In genomic region chr11:2136209-2136951, GRCh38 we compare ENCODE assay signal across 17 cellular contexts. TPM values are rescaled to one million over a fixed set of nuclear protein-coding genes. Genes with fewer than 3 reads are reported as not detected.
DNase-seq lines count a peak whose midpoint lies in the region; ATAC-seq and TF ChIP-seq lines count a peak whose summit lies in the region.
"Had no signal": no experiment of that assay in that cellular context is flagged by ENCODE, and none has a peak within 500 bp of the region (broad histone marks: within the 10 kb centered on the region; RNA-seq: fewer than 3 reads in every experiment).

No MANE protein-coding gene starts in this region.

- H3K27ac Mint-ChIP-seq in activated naive CD8-positive, alpha-beta T cell: no peak overlapping the region
- no peak overlapping the region for H3K27ac Mint-ChIP-seq in activated naive CD8-positive, alpha-beta T cell treated with anti-CD3 and anti-CD28 coated beads, Interleukin-2, amount 50 U/mL, for 24 hours
- no peak overlapping the region for H3K27ac Mint-ChIP-seq in effector memory CD8-positive, alpha-beta T cell
- H3K27ac Mint-ChIP-seq in mesothelial cell of epicardium (peak overlapping the region; percentile 66), HFFc6 (no peak overlapping the region)
- H3K27ac Mint-ChIP-seq in stimulated activated memory B cell treated with anti-CD40 and anti-IgM and Interleukin-4, amounts not matched to agents 10 μg/mL and 1 μg/mL and 100 μg/mL, for 72 hours: no peak overlapping the region
- H3K27ac Mint-ChIP-seq: immature natural killer cell had no signal

- H3K4me3 Mint-ChIP-seq in activated naive CD8-positive, alpha-beta T cell: peak overlapping the region; percentile 30
- no peak overlapping the region for H3K4me3 Mint-ChIP-seq in activated naive CD8-positive, alpha-beta T cell treated with anti-CD3 and anti-CD28 coated beads, Interleukin-2, amount 50 U/mL, for 24 hours
- H3K4me3 Mint-ChIP-seq in effector memory CD8-positive, alpha-beta T cell: peak overlapping the region; percentile 54 to 56
- H3K4me3 Mint-ChIP-seq in mesothelial cell of epicardium (peak overlapping the region; percentile 73), HFFc6 (no peak overlapping the region)
- peak overlapping the region; percentile 35 for H3K4me3 Mint-ChIP-seq in stimulated activated memory B cell treated with anti-CD40 and anti-IgM and Interleukin-4, amounts not matched to agents 10 μg/mL and 1 μg/mL and 100 μg/mL, for 72 hours

- H3K36me3 Mint-ChIP-seq in activated naive CD8-positive, alpha-beta T cell: no peaks in the 10 kb centered on the region
- H3K36me3 Mint-ChIP-seq in activated naive CD8-positive, alpha-beta T cell treated with anti-CD3 and anti-CD28 coated beads, Interleukin-2, amount 50 U/mL, for 24 hours (ENCODE audit: low read depth): no peaks in the 10 kb centered on the region
- no peaks in the 10 kb centered on the region for H3K36me3 Mint-ChIP-seq in effector memory CD8-positive, alpha-beta T cell (ENCODE audit: insufficient read depth)
- H3K36me3 Mint-ChIP-seq in mesothelial cell of epicardium (peaks cover 3% of the 10 kb centered on the region), HFFc6 (ENCODE audit: low read depth) (no peaks in the 10 kb centered on the region)
- H3K36me3 Mint-ChIP-seq in stimulated activated memory B cell treated with anti-CD40 and anti-IgM and Interleukin-4, amounts not matched to agents 10 μg/mL and 1 μg/mL and 100 μg/mL, for 72 hours: no peaks in the 10 kb centered on the region
- H3K36me3 Mint-ChIP-seq: immature natural killer cell had no signal

- no peak for ATAC-seq in activated naive CD8-positive, alpha-beta T cell treated with anti-CD3 and anti-CD28 coated beads, Interleukin-2, amount 50 U/mL, for 24 hours
- ATAC-seq in effector memory CD8-positive, alpha-beta T cell (replicated peaks): no peak
- ATAC-seq in stimulated activated memory B cell treated with anti-CD40 and anti-IgM and Interleukin-4, amounts not matched to agents 10 μg/mL and 1 μg/mL and 100 μg/mL, for 72 hours: no peak
- ATAC-seq: naive thymus-derived CD4-positive, alpha-beta T cell had no signal

- TF ChIP-seq CTCF in mesothelial cell of epicardium (IDR thresholded peaks at IDR 0.05; ENCODE audit: unreplicated experiment): no peak
- TF ChIP-seq CTCF in HFFc6 (IDR thresholded peaks at IDR 0.05): no peak

- H3K9me3 Mint-ChIP-seq in activated naive CD8-positive, alpha-beta T cell (ENCODE audit: low read depth): no peaks in the 10 kb centered on the region
- no peaks in the 10 kb centered on the region for H3K9me3 Mint-ChIP-seq in activated naive CD8-positive, alpha-beta T cell treated with anti-CD3 and anti-CD28 coated beads, Interleukin-2, amount 50 U/mL, for 24 hours
- peaks cover 2 to 4% of the 10 kb centered on the region in 2 donors for H3K9me3 Mint-ChIP-seq in effector memory CD8-positive, alpha-beta T cell
- H3K9me3 Mint-ChIP-seq in mesothelial cell of epicardium: no peaks in the 10 kb centered on the region
- H3K9me3 Mint-ChIP-seq in stimulated activated memory B cell treated with anti-CD40 and anti-IgM and Interleukin-4, amounts not matched to agents 10 μg/mL and 1 μg/mL and 100 μg/mL, for 72 hours: peaks cover 7% of the 10 kb centered on the region
- H3K9me3 Mint-ChIP-seq in HFFc6: no peaks in the 10 kb centered on the region

- no peak for DNase-seq in activated naive CD8-positive, alpha-beta T cell treated with anti-CD3 and anti-CD28 coated beads, Interleukin-2, amount 50 U/mL, for 24 hours
- no peak for DNase-seq in effector memory CD8-positive, alpha-beta T cell
- no peak for DNase-seq in mesothelial cell of epicardium (ENCODE audit: low spot score in 2 of 2, unreplicated experiment in 2 of 2)
- DNase-seq in NCI-H2171 (lab: John Stamatoyannopoulos, UW): no peak
- no peak for DNase-seq in HFFc6
- no peak for DNase-seq in COLO829 (ENCODE audit: low spot score)
- DNase-seq: activated CD8-positive, alpha-beta memory T cell treated with anti-CD3 and anti-CD28 coated beads for 24 hours; activated naive CD4-positive, alpha-beta T cell treated with Interleukin-2 at 50 U/mL for 16 hours; DMS153; immature natural killer cell; KBM-7; naive thymus-derived CD4-positive, alpha-beta T cell; T1000 had no signal

- peaks cover 11% of the 10 kb centered on the region for H3K4me1 Mint-ChIP-seq in activated naive CD8-positive, alpha-beta T cell (ENCODE audit: low read depth)
- H3K4me1 Mint-ChIP-seq in activated naive CD8-positive, alpha-beta T cell treated with anti-CD3 and anti-CD28 coated beads, Interleukin-2, amount 50 U/mL, for 24 hours: peaks cover 9% of the 10 kb centered on the region
- peaks cover 1 to 4% of the 10 kb centered on the region in 2 donors for H3K4me1 Mint-ChIP-seq in effector memory CD8-positive, alpha-beta T cell (ENCODE audit: low read depth in 2 of 2)
- peaks cover 26% of the 10 kb centered on the region for H3K4me1 Mint-ChIP-seq in mesothelial cell of epicardium
- H3K4me1 Mint-ChIP-seq in stimulated activated memory B cell treated with anti-CD40 and anti-IgM and Interleukin-4, amounts not matched to agents 10 μg/mL and 1 μg/mL and 100 μg/mL, for 72 hours: peaks cover 18% of the 10 kb centered on the region
- no peaks in the 10 kb centered on the region for H3K4me1 Mint-ChIP-seq in HFFc6 (ENCODE audit: low read depth)

- H3K27me3 Mint-ChIP-seq in activated naive CD8-positive, alpha-beta T cell: peaks cover 19% of the 10 kb centered on the region
- H3K27me3 Mint-ChIP-seq in activated naive CD8-positive, alpha-beta T cell treated with anti-CD3 and anti-CD28 coated beads, Interleukin-2, amount 50 U/mL, for 24 hours: peaks cover 61% of the 10 kb centered on the region
- H3K27me3 Mint-ChIP-seq in effector memory CD8-positive, alpha-beta T cell: peaks cover 62 to 81% of the 10 kb centered on the region in 2 donors
- peaks cover 72% of the 10 kb centered on the region for H3K27me3 Mint-ChIP-seq in mesothelial cell of epicardium (ENCODE audit: low read depth)
- peaks cover 85% of the 10 kb centered on the region for H3K27me3 Mint-ChIP-seq in stimulated activated memory B cell treated with anti-CD40 and anti-IgM and Interleukin-4, amounts not matched to agents 10 μg/mL and 1 μg/mL and 100 μg/mL, for 72 hours
- H3K27me3 Mint-ChIP-seq in HFFc6 (ENCODE audit: insufficient read depth): peaks cover 50% of the 10 kb centered on the region

RNA-seq across cellular contexts. Expression of gene IGF2, which starts 2.8 kb away (rescaled TPM):
- 3,009 to 3,275 TPM (median 3,171 TPM) in 3 replicates for total RNA-seq in mesothelial cell of epicardium
- 1 to 10 TPM in 5 of 6 experiments, under 1 TPM in 1; 0.90 to 2.6 (median 2.0) TPM for total RNA-seq in HFFc6 (2021; fragmentation: NEBNext Ultra II Directional; extraction: Animal tissue kit (Norgen Biotek cat#: 25700))
- total RNA-seq: RPMI7951 had no signal

RNA-seq across cellular contexts. Expression of gene INS, which starts 24.6 kb away (rescaled TPM):
- not detected in 3 replicates for total RNA-seq in mesothelial cell of epicardium
- not detected for total RNA-seq in HFFc6 (2021; fragmentation: NEBNext Ultra II Directional; extraction: Animal tissue kit (Norgen Biotek cat#: 25700))
- total RNA-seq: naive thymus-derived CD4-positive, alpha-beta T cell; NCI-H460; RPMI7951 had no signal

RNA-seq across cellular contexts. Expression of gene TH, which starts 35.2 kb away (rescaled TPM):
- total RNA-seq in mesothelial cell of epicardium: 0.77 to 1.4 TPM (median 1.1 TPM) in 3 replicates
- total RNA-seq in HFFc6 (2021; fragmentation: NEBNext Ultra II Directional; extraction: Animal tissue kit (Norgen Biotek cat#: 25700)): not detected
- total RNA-seq: naive thymus-derived CD4-positive, alpha-beta T cell; NCI-H460 had no signal

Comparison
In these comparisons a context has a peak if more than half of its experiments do, and no peak if none do; other contexts are left out.
1. H3K4me3 Mint-ChIP-seq: peak in activated naive CD8-positive, alpha-beta T cell (single experiment), effector memory CD8-positive, alpha-beta T cell (2 of 2), mesothelial cell of epicardium (single experiment) and stimulated activated memory B cell treated with anti-CD40 and anti-IgM and Interleukin-4, amounts not matched to agents 10 μg/mL and 1 μg/mL and 100 μg/mL, for 72 hours (single experiment); none in activated naive CD8-positive, alpha-beta T cell treated with anti-CD3 and anti-CD28 coated beads, Interleukin-2, amount 50 U/mL, for 24 hours (single experiment) and HFFc6 (single experiment).
2. RNA of gene IGF2, which starts 2.8 kb away (total RNA-seq): 3,009 to 3,275 TPM in mesothelial cell of epicardium; 0.90 to 2.6 TPM in HFFc6; every median in the first group is over 100 times any median in the second.